In the genomic region with DNA sequence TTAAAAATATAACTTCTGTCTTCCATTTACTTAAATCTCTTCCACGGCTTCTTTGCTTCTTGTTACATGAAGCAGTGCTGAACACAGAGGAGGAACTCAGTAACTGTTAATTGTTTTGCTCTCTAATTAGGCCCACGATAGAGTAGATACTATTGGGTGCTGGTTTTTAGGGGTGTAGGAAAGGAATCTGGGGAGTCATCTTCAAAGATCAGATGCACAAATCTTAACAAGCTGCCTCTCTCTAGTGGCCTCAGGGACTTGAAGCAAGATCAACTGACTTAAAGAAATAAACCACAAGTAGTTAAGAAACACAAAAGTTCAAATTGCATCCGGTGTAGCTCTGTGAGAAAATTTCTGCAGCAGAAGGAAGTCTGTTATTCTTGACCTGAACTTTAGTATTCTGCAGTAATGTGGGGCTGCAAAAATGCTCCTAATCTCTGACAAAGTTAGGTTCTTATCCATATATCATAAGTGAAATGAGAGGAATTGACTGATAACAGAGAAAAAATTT, we compare ENCODE assay signal across 8 cellular contexts. TPM values are rescaled to one million over a fixed set of nuclear protein-coding genes. Genes with fewer than 3 reads are reported as not detected.
DNase-seq lines count a peak whose midpoint lies in the region; ATAC-seq and TF ChIP-seq lines count a peak whose summit lies in the region.

No MANE protein-coding gene starts in this region.

- peak; percentile 70 for DNase-seq in SK-N-MC (ENCODE audit: low read depth, low spot score)
- DNase-seq in left colon: no peak
- no peak for DNase-seq in BE2C
- DNase-seq in DMS53 treated with DMSO at 0.1 percent for 48 hours (lab: John Stamatoyannopoulos, UW; ENCODE audit: unreplicated experiment): no peak
- DNase-seq in NCI-H1105 treated with DMSO at 0.1 percent for 48 hours (lab: John Stamatoyannopoulos, UW): no peak
- DNase-seq in RPMI8226: no peak

- H3K9me3 ChIP-seq in SK-N-MC (ENCODE audit: low read depth, low read length): no peaks in the 10 kb centered on the region
- no peaks in the 10 kb centered on the region; the same call in none of the 2 replicates for H3K9me3 ChIP-seq in BE2C

- no peaks in the 10 kb centered on the region for H3K36me3 ChIP-seq in SK-N-MC (ENCODE audit: insufficient read depth, low read length)
- no peaks in the 10 kb centered on the region for H3K36me3 ChIP-seq in BE2C

- peak overlapping the region; percentile 21; the same call in 1 of the 2 replicates for H3K4me3 ChIP-seq in SK-N-MC
- no peak overlapping the region for H3K4me3 ChIP-seq in BE2C (ENCODE audit: low read depth, low read length)

- ATAC-seq in GM18867 (IDR thresholded peaks at IDR 0.05; ENCODE audit: unreplicated experiment) (peak; percentile 88), HG02885 (IDR thresholded peaks at IDR 0.05; ENCODE audit: poor library complexity, unreplicated experiment) (peak; percentile 85), left colon (peak; percentile 14)

- intact Hi-C loops in left colon (cut with DNase I, micrococcal nuclease): no loop called here

- no peaks in the 10 kb centered on the region for H3K27me3 ChIP-seq in BE2C

- no peaks in the 10 kb centered on the region for H3K4me1 ChIP-seq in BE2C

- H3K9ac ChIP-seq in SK-N-MC (ENCODE audit: insufficient read length): no peak overlapping the region

- no peak overlapping the region for H3K27ac ChIP-seq in SK-N-MC

- TF ChIP-seq CTCF in BE2C (IDR thresholded peaks at IDR 0.05; ENCODE audit: low read depth, low read length): no peak

RNA-seq across cellular contexts. Expression of a gene that starts 51.6 kb away (rescaled TPM):
- total RNA-seq in left colon: 1 to 10 TPM; 1.0 to 2.8 TPM
- 1.3 TPM for polyA plus RNA-seq in BE2C (2012; ENCODE audit: insufficient read depth, insufficient read length, low read depth)

Comparison
In these comparisons a context has a peak if more than half of its experiments do, and no peak if none do; other contexts are left out.
1. ATAC-seq: peak in every context shown above with its lines; median percentile 88 in GM18867; 85 in HG02885; 14 in left colon.